8 cellular contexts compared by ENCODE assay signal in the genomic region with DNA sequence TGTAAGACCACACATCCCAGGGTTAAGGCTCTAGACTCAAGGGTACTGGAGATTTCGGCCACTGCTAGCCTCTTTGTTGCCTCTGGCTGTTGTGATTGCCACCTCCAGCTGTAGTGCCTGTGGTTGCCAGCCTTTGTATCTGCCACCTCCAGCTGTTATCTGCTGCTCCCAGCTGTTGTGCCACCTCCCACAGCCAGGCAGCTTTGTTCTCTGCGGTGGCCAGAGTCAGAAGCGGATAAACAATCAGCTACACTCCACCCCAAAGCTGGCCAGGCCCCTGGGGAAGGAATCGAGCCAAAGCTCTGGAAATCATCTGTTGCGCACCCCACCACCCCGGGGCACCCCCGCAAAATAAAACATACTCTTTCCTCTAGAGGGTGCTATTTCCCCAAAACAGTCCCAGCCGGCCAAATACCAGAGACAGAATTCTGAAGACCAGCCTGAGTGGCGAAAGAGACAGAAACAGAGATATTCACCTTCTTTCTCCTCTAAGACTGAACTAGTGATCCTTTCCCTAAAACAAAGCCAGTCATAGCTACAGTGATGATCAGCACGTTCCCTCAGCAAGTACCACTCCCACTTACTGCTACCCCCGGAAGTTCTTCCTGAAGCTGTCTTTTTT. TPM values are rescaled to one million over a fixed set of nuclear protein-coding genes. Genes with fewer than 3 reads are reported as not detected.
DNase-seq lines count a peak whose midpoint lies in the region; ATAC-seq and TF ChIP-seq lines count a peak whose summit lies in the region.

No MANE protein-coding gene starts in this region.

- peak; percentile 74 for ATAC-seq in GM18502 (IDR thresholded peaks at IDR 0.05; ENCODE audit: poor library complexity, unreplicated experiment)
- peak; percentile 64 for ATAC-seq in HG03520 (IDR thresholded peaks at IDR 0.05; ENCODE audit: unreplicated experiment)
- ATAC-seq in sciatic nerve = peak; percentile 95

- H3K4me1 ChIP-seq in SJCRH30 = peaks cover 22% of the 10 kb centered on the region

- no peaks in the 10 kb centered on the region for H3K27me3 ChIP-seq in SJCRH30

- H3K27ac ChIP-seq in SJCRH30 = peak overlapping the region; percentile 48

- intact Hi-C loops in sciatic nerve (cut with DNase I) = loop anchor here (5.0 kb wide), 1 partner anchor 36 kb away; the partner anchor contains the start of gene KCNJ9

- H3K9me3 ChIP-seq in SJCRH30 (replicated peaks) = no peaks in the 10 kb centered on the region

- in situ Hi-C loops in astrocyte of the cerebellum (cut with HindIII; ENCODE audit: low sequenced_read_pairs) = no loop called here

- H3K36me3 ChIP-seq in SJCRH30 = no peaks in the 10 kb centered on the region

- peak overlapping the region; percentile 15 for H3K4me3 ChIP-seq in SJCRH30
- H3K4me3 ChIP-seq in astrocyte of the cerebellum (ENCODE audit: low read depth, low read length) = no peak overlapping the region

- peak; percentile 54 to 56 for DNase-seq in AML-193 (lab: John Stamatoyannopoulos, UW)
- peak; percentile 95 to 97 for DNase-seq in SJCRH30
- no peak for DNase-seq in astrocyte of the cerebellum (ENCODE audit: low read depth)
- DNase-seq in hepatic stellate cell (ENCODE audit: low spot score) = peak; percentile 70
- DNase-seq in sciatic nerve (ENCODE audit: low spot score) = peak; percentile 78
- no peak for DNase-seq in NCI-H1048 (lab: John Stamatoyannopoulos, UW)

- TF ChIP-seq CTCF in astrocyte of the cerebellum (IDR thresholded peaks at IDR 0.05; ENCODE audit: low read depth, low read length, missing control alignments) = peak; percentile 58

RNA-seq across cellular contexts. Expression of gene PIGM, which starts 14.8 kb away (rescaled TPM):
- total RNA-seq in SJCRH30 (2014; rRNA removed; shearing (Covaris generic)) = 5.0 and 6.3 TPM in 2 replicates
- total RNA-seq in sciatic nerve = 5.9 TPM

RNA-seq across cellular contexts. Expression of gene KCNJ10, which starts 23.4 kb away (rescaled TPM):
- total RNA-seq in SJCRH30 (2014; rRNA removed; shearing (Covaris generic)) = 0.14 TPM in 1 of 2 replicates, not detected in the other
- 23.7 TPM for total RNA-seq in sciatic nerve

RNA-seq across cellular contexts. Expression of gene KCNJ9, which starts 34.7 kb away (rescaled TPM):
- not detected in 2 replicates for total RNA-seq in SJCRH30 (2014; rRNA removed; shearing (Covaris generic))
- total RNA-seq in sciatic nerve = 0.18 TPM

RNA-seq across cellular contexts. Expression of gene IGSF8, which starts 51.8 kb away (rescaled TPM):
- 5.4 and 6.8 TPM in 2 replicates for total RNA-seq in SJCRH30 (2014; rRNA removed; shearing (Covaris generic))
- 54.9 TPM for total RNA-seq in sciatic nerve

Comparison
In these comparisons a context has a peak if more than half of its experiments do, and no peak if none do; other contexts are left out.
1. DNase-seq: peak in AML-193 (2 of 2), SJCRH30 (2 of 2), hepatic stellate cell (single experiment) and sciatic nerve (single experiment); none in astrocyte of the cerebellum (single experiment) and NCI-H1048 (single experiment).
2. RNA of gene KCNJ10, which starts 23.4 kb away (total RNA-seq): 23.7 TPM in sciatic nerve (single experiment); 0.14 TPM in SJCRH30; every median in the first group is over 10 times any median in the second.
3. Peak in every context shown above with its lines, with median percentiles within 50 percentile points of each other: ATAC-seq.